18 cellular contexts compared by ENCODE assay signal in genomic region chr4:6191448-6192130, GRCh38. TPM values are rescaled to one million over a fixed set of nuclear protein-coding genes. Genes with fewer than 3 reads are reported as not detected.
DNase-seq lines count a peak whose midpoint lies in the region; ATAC-seq, FAIRE-seq and TF ChIP-seq lines count a peak whose summit lies in the region.
"Had no signal": no experiment of that assay in that cellular context is flagged by ENCODE, and none has a peak within 500 bp of the region (broad histone marks: within the 10 kb centered on the region; RNA-seq: fewer than 3 reads in every experiment).

No MANE protein-coding gene starts in this region.

- H3K27ac ChIP-seq in SK-N-SH (ENCODE audit: low read depth in 2 of 2, low read length in 1 of 2), result peak overlapping the region in 1 of 2 experiments; percentile 91; a peak in 1 of 4 replicates
- H3K27ac ChIP-seq in BLaER1, result no peak overlapping the region
- no peak overlapping the region for H3K27ac ChIP-seq in kidney (ENCODE audit: low read depth in 2 of 2, low read length in 2 of 2)
- H3K27ac ChIP-seq: GM23248 had no signal

- H3K4me2 ChIP-seq in SK-N-SH, result no peak overlapping the region
- H3K4me2 ChIP-seq in BLaER1, result peak overlapping the region; percentile 52; the same call in 1 of the 2 replicates

- H3K4me3 ChIP-seq in SK-N-SH (ENCODE audit: low read depth in 2 of 2, low read length in 1 of 2) (no peak overlapping the region), BLaER1 (no peak overlapping the region), H7 (ENCODE audit: insufficient read depth, low read depth, low read length) (no peak overlapping the region), kidney (ENCODE audit: low read length in 2 of 2) (no peak overlapping the region)
- H3K4me3 ChIP-seq: GM23248, MG63 had no signal

- H3K4me1 ChIP-seq in SK-N-SH (ENCODE audit: control insufficient read depth in 1 of 2, insufficient read depth in 2 of 2, low read depth in 1 of 2, low read length in 1 of 2) (peaks cover 0 to 54% of the 10 kb centered on the region in 2 experiments; a peak in 2 of 4 replicates), BLaER1 (peaks cover 31% of the 10 kb centered on the region), kidney (ENCODE audit: control insufficient read depth in 1 of 2, insufficient read depth in 1 of 2, low read depth in 1 of 2, low read length in 2 of 2) (no peaks in the 10 kb centered on the region)

- CTCF ChIA-PET in SK-N-SH (lab: Yijun Ruan, JAX), result interaction anchor here (0.9 to 3.2 kb wide), 11 partner anchors 11 to 193 kb away, joined by 3 to 20 read pairs (median 4); no protein-coding TSS in a partner anchor

- H3K27me3 ChIP-seq in SK-N-SH (ENCODE audit: insufficient read depth) (no peaks in the 10 kb centered on the region), BLaER1 (no peaks in the 10 kb centered on the region), H7 (ENCODE audit: control insufficient read depth, insufficient read depth, low read length) (no peaks in the 10 kb centered on the region)
- H3K27me3 ChIP-seq: MG63 had no signal

- no peaks in the 10 kb centered on the region for H3K36me3 ChIP-seq in SK-N-SH (replicated peaks in 1 of 2; ENCODE audit: control insufficient read depth in 1 of 2, insufficient read depth in 2 of 2, low read length in 1 of 2)
- peaks cover 23% of the 10 kb centered on the region for H3K36me3 ChIP-seq in BLaER1
- no peaks in the 10 kb centered on the region for H3K36me3 ChIP-seq in H7 (replicated peaks; ENCODE audit: control insufficient read depth, insufficient read depth, low read length)
- H3K36me3 ChIP-seq in kidney (ENCODE audit: control insufficient read depth in 1 of 2, insufficient read depth in 2 of 2, low read length in 2 of 2), result no peaks in the 10 kb centered on the region
- H3K36me3 ChIP-seq: MG63 had no signal

- H3K9me3 ChIP-seq in SK-N-SH (no peaks in the 10 kb centered on the region), BLaER1 (peaks cover 23% of the 10 kb centered on the region), kidney (ENCODE audit: control insufficient read depth in 1 of 2, low read length in 2 of 2) (peaks cover 0 to 4% of the 10 kb centered on the region in 2 donors)
- H3K9me3 ChIP-seq: MG63 had no signal

- POLR2A ChIA-PET in SK-N-SH (lab: Yijun Ruan, JAX), result interaction anchor here (0.6 to 1.2 kb wide), 2 partner anchors 28 to 70 kb away, joined by 4 read pairs; no protein-coding TSS in a partner anchor

- TF ChIP-seq EP300 in SK-N-SH (IDR thresholded peaks at IDR 0.05; ENCODE audit: borderline replicate concordance in 1 of 2, low read depth in 1 of 2, low read length in 1 of 2), result no peak

- H3K9me2 ChIP-seq in SK-N-SH, result no peaks in the 10 kb centered on the region

- TF ChIP-seq CTCF in SK-N-SH (IDR thresholded peaks at IDR 0.05) (no peak), kidney (IDR thresholded peaks at IDR 0.05; ENCODE audit: borderline replicate concordance, extremely low read depth, insufficient read depth) (no peak)

- H2AFZ ChIP-seq in SK-N-SH (ENCODE audit: low read depth), result no peak overlapping the region
- H2AFZ ChIP-seq: GM23248 had no signal

- 75% methylated on average over 11 of the region's 11 CpGs for WGBS in SK-N-SH (ENCODE audit: low lambda C conversion rate)

- H3K79me2 ChIP-seq in SK-N-SH (ENCODE audit: insufficient read depth), result no peaks in the 10 kb centered on the region

- no peaks in the 10 kb centered on the region for H3F3A ChIP-seq in SK-N-SH (replicated peaks; ENCODE audit: insufficient read depth)

- H3K9ac ChIP-seq in SK-N-SH (no peak overlapping the region), BLaER1 (no peak overlapping the region), kidney (ENCODE audit: low read length in 2 of 2) (no peak overlapping the region)
- H3K9ac ChIP-seq: GM23248 had no signal

- no peak for ATAC-seq in SK-N-SH treated with all-trans-retinoic acid at 6 μM for 48 hours
- ATAC-seq in HG02759 (IDR thresholded peaks at IDR 0.05; ENCODE audit: unreplicated experiment), result no peak

- no peak for FAIRE-seq in kidney (lab: Jason Lieb, UNC)
- FAIRE-seq: A204.1 had no signal

- DNase-seq in SK-N-SH (no peak), H7 (peak; percentile 58), kidney (peak; percentile 10), NCI-H82 (lab: John Stamatoyannopoulos, UW) (no peak), NCI-H2196 (lab: John Stamatoyannopoulos, UW; ENCODE audit: unreplicated experiment) (no peak)
- DNase-seq: CD4-positive, alpha-beta T cell; GM23248; HFFc6; KBM-7; MG63; NCI-H1105 treated with DMSO at 0.1 percent for 48 hours; NCI-H187 treated with DMSO at 0.1 percent for 48 hours; NCI-H446 treated with DMSO at 0.1 percent for 48 hours; SHP77 treated with DMSO at 0.1 percent for 48 hours had no signal

- intact Hi-C loops in kidney (cut with DNase I), result no loop called here

- peak; percentile 50 for TF ChIP-seq RAD21 in SK-N-SH (IDR thresholded peaks at IDR 0.05; ENCODE audit: low read length)

- H4K20me1 ChIP-seq in SK-N-SH (ENCODE audit: insufficient read depth) (no peaks in the 10 kb centered on the region), BLaER1 (0 out of 2 replicates have a peak, but pooled peaks cover 3% of the 10 kb centered on the region)

TF ChIP-seq in SK-N-SH, 30 proteins besides CTCF, POLR2A, EP300 and RAD21:
- TF ChIP-seq, protein P1, sequence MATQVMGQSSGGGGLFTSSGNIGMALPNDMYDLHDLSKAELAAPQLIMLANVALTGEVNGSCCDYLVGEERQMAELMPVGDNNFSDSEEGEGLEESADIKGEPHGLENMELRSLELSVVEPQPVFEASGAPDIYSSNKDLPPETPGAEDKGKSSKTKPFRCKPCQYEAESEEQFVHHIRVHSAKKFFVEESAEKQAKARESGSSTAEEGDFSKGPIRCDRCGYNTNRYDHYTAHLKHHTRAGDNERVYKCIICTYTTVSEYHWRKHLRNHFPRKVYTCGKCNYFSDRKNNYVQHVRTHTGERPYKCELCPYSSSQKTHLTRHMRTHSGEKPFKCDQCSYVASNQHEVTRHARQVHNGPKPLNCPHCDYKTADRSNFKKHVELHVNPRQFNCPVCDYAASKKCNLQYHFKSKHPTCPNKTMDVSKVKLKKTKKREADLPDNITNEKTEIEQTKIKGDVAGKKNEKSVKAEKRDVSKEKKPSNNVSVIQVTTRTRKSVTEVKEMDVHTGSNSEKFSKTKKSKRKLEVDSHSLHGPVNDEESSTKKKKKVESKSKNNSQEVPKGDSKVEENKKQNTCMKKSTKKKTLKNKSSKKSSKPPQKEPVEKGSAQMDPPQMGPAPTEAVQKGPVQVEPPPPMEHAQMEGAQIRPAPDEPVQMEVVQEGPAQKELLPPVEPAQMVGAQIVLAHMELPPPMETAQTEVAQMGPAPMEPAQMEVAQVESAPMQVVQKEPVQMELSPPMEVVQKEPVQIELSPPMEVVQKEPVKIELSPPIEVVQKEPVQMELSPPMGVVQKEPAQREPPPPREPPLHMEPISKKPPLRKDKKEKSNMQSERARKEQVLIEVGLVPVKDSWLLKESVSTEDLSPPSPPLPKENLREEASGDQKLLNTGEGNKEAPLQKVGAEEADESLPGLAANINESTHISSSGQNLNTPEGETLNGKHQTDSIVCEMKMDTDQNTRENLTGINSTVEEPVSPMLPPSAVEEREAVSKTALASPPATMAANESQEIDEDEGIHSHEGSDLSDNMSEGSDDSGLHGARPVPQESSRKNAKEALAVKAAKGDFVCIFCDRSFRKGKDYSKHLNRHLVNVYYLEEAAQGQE (IDR thresholded peaks at IDR 0.05; ENCODE audit: low read depth, low read length), result no peak
TF ChIP-seq in SK-N-SH: peak in this region for 0.

TF ChIP-seq in SK-N-SH treated with all-trans-retinoic acid at 6 μM for 48 hours, 23 proteins besides CTCF, POLR2A, EP300 and RAD21 (continues in another document):
- TF ChIP-seq ARNTL (CRISPR knock-in tag; IDR thresholded peaks at IDR 0.05; ENCODE audit: borderline replicate concordance, low read depth) (no peak), ISL1 (CRISPR knock-in tag; IDR thresholded peaks at IDR 0.05) (no peak), POU6F1 (CRISPR knock-in tag; IDR thresholded peaks at IDR 0.05; ENCODE audit: borderline replicate concordance, low read depth) (no peak), GLIS3 (CRISPR knock-in tag; IDR thresholded peaks at IDR 0.05) (no peak), BACH2 (CRISPR knock-in tag; IDR thresholded peaks at IDR 0.05; ENCODE audit: borderline replicate concordance) (no peak), TOX (CRISPR knock-in tag; IDR thresholded peaks at IDR 0.05; ENCODE audit: borderline replicate concordance) (no peak), OSR1 (CRISPR knock-in tag; IDR thresholded peaks at IDR 0.05) (no peak), PPARA (CRISPR knock-in tag; IDR thresholded peaks at IDR 0.05; ENCODE audit: borderline replicate concordance) (no peak), RARB (CRISPR knock-in tag; IDR thresholded peaks at IDR 0.05) (no peak), ZNF565 (CRISPR knock-in tag; conservative IDR thresholded peaks at IDR 0.05; ENCODE audit: low read depth) (no peak)
- TF ChIP-seq, protein P2, sequence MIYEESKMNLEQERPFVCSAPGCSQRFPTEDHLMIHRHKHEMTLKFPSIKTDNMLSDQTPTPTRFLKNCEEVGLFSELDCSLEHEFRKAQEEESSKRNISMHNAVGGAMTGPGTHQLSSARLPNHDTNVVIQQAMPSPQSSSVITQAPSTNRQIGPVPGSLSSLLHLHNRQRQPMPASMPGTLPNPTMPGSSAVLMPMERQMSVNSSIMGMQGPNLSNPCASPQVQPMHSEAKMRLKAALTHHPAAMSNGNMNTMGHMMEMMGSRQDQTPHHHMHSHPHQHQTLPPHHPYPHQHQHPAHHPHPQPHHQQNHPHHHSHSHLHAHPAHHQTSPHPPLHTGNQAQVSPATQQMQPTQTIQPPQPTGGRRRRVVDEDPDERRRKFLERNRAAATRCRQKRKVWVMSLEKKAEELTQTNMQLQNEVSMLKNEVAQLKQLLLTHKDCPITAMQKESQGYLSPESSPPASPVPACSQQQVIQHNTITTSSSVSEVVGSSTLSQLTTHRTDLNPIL (CRISPR knock-in tag; IDR thresholded peaks at IDR 0.05; ENCODE audit: low read depth), result no peak

RNA-seq across cellular contexts. Expression of gene JAKMIP1, which starts 8.8 kb away (rescaled TPM):
- 0.54 and 1.0 TPM in 2 replicates for polyA plus RNA-seq in SK-N-SH (2012; rRNA removed)
- 0.98 and 1.7 TPM in 2 replicates for polyA plus RNA-seq in SK-N-SH (2012; cell fraction: cytosol; rRNA removed)
- polyA plus RNA-seq in SK-N-SH (2012; cell fraction: nucleus; rRNA removed), result 0.17 and 0.63 TPM in 2 replicates
- total RNA-seq in H7 (2014; rRNA removed; shearing (Covaris generic)), result 8.2 and 10.3 TPM in 2 replicates
- 0.69 TPM for total RNA-seq in kidney
- not detected for polyA plus RNA-seq in kidney (ENCODE audit: insufficient read depth, low read depth, low replicate concordance)
- total RNA-seq: GM23248, HFFc6 had no signal
- polyA plus RNA-seq: GM23248 had no signal

Comparison
In these comparisons a context has a peak if more than half of its experiments do, and no peak if none do; other contexts are left out.
1. DNase-seq: peak in H7 (single experiment) and kidney (single experiment); none in SK-N-SH (single experiment), NCI-H82 (single experiment) and NCI-H2196 (single experiment).